ENCODE assay signal across 22 cellular contexts in the genomic region with DNA sequence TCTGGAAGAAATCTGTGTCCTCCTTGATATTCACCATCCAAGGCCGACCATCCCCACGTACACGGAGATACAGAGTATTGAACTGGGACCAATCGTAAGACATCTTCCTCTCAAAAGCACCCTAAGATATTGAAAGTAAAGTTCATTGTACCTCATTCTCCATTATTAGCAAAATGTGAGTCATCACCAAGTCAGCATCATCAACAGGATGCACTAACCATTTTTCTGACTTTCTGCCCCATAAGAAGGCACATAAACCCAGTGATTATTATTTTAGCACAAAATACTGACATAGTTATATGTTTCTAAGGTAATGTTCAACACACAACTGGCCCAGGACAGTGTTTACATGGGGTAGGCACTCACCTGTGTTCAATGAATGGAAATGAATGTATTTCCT. TPM values are rescaled to one million over a fixed set of nuclear protein-coding genes. Genes with fewer than 3 reads are reported as not detected.
DNase-seq lines count a peak whose midpoint lies in the region; ATAC-seq lines count a peak whose summit lies in the region.
"Had no signal": no experiment of that assay in that cellular context is flagged by ENCODE, and none has a peak within 500 bp of the region (broad histone marks: within the 10 kb centered on the region; RNA-seq: fewer than 3 reads in every experiment).

No MANE protein-coding gene starts in this region.

- DNase-seq in T-helper 1 cell: no peak
- no peak for DNase-seq in stimulated activated naive CD8-positive, alpha-beta T cell treated with anti-CD3 and anti-CD28 coated beads, Interleukin-15, Interleukin-2, amounts not matched to agents 100 U/mL and 50 U/mL, for 24 hours
- DNase-seq in activated naive CD4-positive, alpha-beta T cell treated with anti-CD3 and anti-CD28 coated beads, Interleukin-2, amount 50 U/mL, for 72 hours (ENCODE audit: low spot score in 2 of 2): no peak
- no peak for DNase-seq in stimulated activated naive CD8-positive, alpha-beta T cell treated with anti-CD3 and anti-CD28 coated beads, Interleukin-15, amount 100 ng/mL, for 72 hours
- DNase-seq: caudate nucleus; effector memory CD4-positive, alpha-beta T cell; GM23248; immature natural killer cell; left colon; NCI-H1092; NCI-H1694 treated with DMSO at 0.1 percent for 48 hours; NCI-H82; pancreas; small intestine; stimulated activated naive CD4-positive, alpha-beta T cell treated with Interleukin-2 at 50 U/mL for 16 hours; T1000 had no signal

- H3K27ac Mint-ChIP-seq in T-helper 1 cell treated with Interleukin-12 subunit alpha and Interleukin-12 subunit beta and Interleukin-4 antibody, amounts not matched to agents 30 μg/mL and 1 μg/mL, for 36 hours: peak overlapping the region; percentile 65
- H3K27ac Mint-ChIP-seq in stimulated activated naive CD8-positive, alpha-beta T cell treated with anti-CD3 and anti-CD28 coated beads, Interleukin-15, Interleukin-2, amounts not matched to agents 100 ng/mL and 50 ng/mL, for 24 hours: peak overlapping the region; percentile 49
- peak overlapping the region; percentile 15 to 68 for H3K27ac Mint-ChIP-seq in activated naive CD4-positive, alpha-beta T cell treated with anti-CD3 and anti-CD28 coated beads, Interleukin-2, amount 50 U/mL, for 72 hours
- H3K27ac Mint-ChIP-seq in stimulated activated naive CD8-positive, alpha-beta T cell treated with anti-CD3 and anti-CD28 coated beads, Interleukin-15, amount 100 ng/mL, for 72 hours: peak overlapping the region; percentile 0 to 90
- H3K27ac Mint-ChIP-seq: immature natural killer cell, nephron had no signal

- H3K27me3 Mint-ChIP-seq in T-helper 1 cell treated with Interleukin-12 subunit alpha and Interleukin-12 subunit beta and Interleukin-4 antibody, amounts not matched to agents 30 μg/mL and 1 μg/mL, for 36 hours (ENCODE audit: low read depth): no peaks in the 10 kb centered on the region
- no peaks in the 10 kb centered on the region for H3K27me3 Mint-ChIP-seq in stimulated activated naive CD8-positive, alpha-beta T cell treated with anti-CD3 and anti-CD28 coated beads, Interleukin-15, Interleukin-2, amounts not matched to agents 100 ng/mL and 50 ng/mL, for 24 hours
- H3K27me3 Mint-ChIP-seq in stimulated activated naive CD8-positive, alpha-beta T cell treated with anti-CD3 and anti-CD28 coated beads, Interleukin-15, amount 100 ng/mL, for 72 hours: no peaks in the 10 kb centered on the region

- no peak for ATAC-seq in stimulated activated naive CD8-positive, alpha-beta T cell treated with anti-CD3 and anti-CD28 coated beads, Interleukin-15, Interleukin-2, amounts not matched to agents 100 U/mL and 50 U/mL, for 24 hours
- peak in 1 of 2 donors; percentile 46 for ATAC-seq in activated naive CD4-positive, alpha-beta T cell treated with anti-CD3 and anti-CD28 coated beads, Interleukin-2, amount 50 U/mL, for 72 hours
- peak; percentile 69 for ATAC-seq in stimulated activated naive CD8-positive, alpha-beta T cell treated with anti-CD3 and anti-CD28 coated beads, Interleukin-15, amount 100 ng/mL, for 72 hours
- ATAC-seq in HG02884 (IDR thresholded peaks at IDR 0.05; ENCODE audit: unreplicated experiment) (no peak), HG02642 (IDR thresholded peaks at IDR 0.05; ENCODE audit: poor library complexity, unreplicated experiment) (no peak)
- ATAC-seq: left colon, pancreas had no signal

- H3K36me3 Mint-ChIP-seq in T-helper 1 cell treated with Interleukin-12 subunit alpha and Interleukin-12 subunit beta and Interleukin-4 antibody, amounts not matched to agents 30 μg/mL and 1 μg/mL, for 36 hours (ENCODE audit: low read depth): peaks cover 24% of the 10 kb centered on the region
- peaks cover 33% of the 10 kb centered on the region for H3K36me3 Mint-ChIP-seq in stimulated activated naive CD8-positive, alpha-beta T cell treated with anti-CD3 and anti-CD28 coated beads, Interleukin-15, Interleukin-2, amounts not matched to agents 100 ng/mL and 50 ng/mL, for 24 hours (ENCODE audit: low read depth)
- H3K36me3 Mint-ChIP-seq in activated naive CD4-positive, alpha-beta T cell treated with anti-CD3 and anti-CD28 coated beads, Interleukin-2, amount 50 U/mL, for 72 hours: peaks cover 7 to 8% of the 10 kb centered on the region in 2 donors

- peaks cover 16% of the 10 kb centered on the region for H3K4me1 Mint-ChIP-seq in T-helper 1 cell treated with Interleukin-12 subunit alpha and Interleukin-12 subunit beta and Interleukin-4 antibody, amounts not matched to agents 30 μg/mL and 1 μg/mL, for 36 hours (ENCODE audit: low read depth)
- peaks cover 20% of the 10 kb centered on the region for H3K4me1 Mint-ChIP-seq in stimulated activated naive CD8-positive, alpha-beta T cell treated with anti-CD3 and anti-CD28 coated beads, Interleukin-15, Interleukin-2, amounts not matched to agents 100 ng/mL and 50 ng/mL, for 24 hours (ENCODE audit: low read depth)
- peaks cover 23% of the 10 kb centered on the region for H3K4me1 Mint-ChIP-seq in stimulated activated naive CD8-positive, alpha-beta T cell treated with anti-CD3 and anti-CD28 coated beads, Interleukin-15, amount 100 ng/mL, for 72 hours
- H3K4me1 Mint-ChIP-seq: nephron had no signal

- no peaks in the 10 kb centered on the region for H3K9me3 Mint-ChIP-seq in T-helper 1 cell treated with Interleukin-12 subunit alpha and Interleukin-12 subunit beta and Interleukin-4 antibody, amounts not matched to agents 30 μg/mL and 1 μg/mL, for 36 hours
- no peaks in the 10 kb centered on the region for H3K9me3 Mint-ChIP-seq in stimulated activated naive CD8-positive, alpha-beta T cell treated with anti-CD3 and anti-CD28 coated beads, Interleukin-15, Interleukin-2, amounts not matched to agents 100 ng/mL and 50 ng/mL, for 24 hours
- H3K9me3 Mint-ChIP-seq in activated naive CD4-positive, alpha-beta T cell treated with anti-CD3 and anti-CD28 coated beads, Interleukin-2, amount 50 U/mL, for 72 hours: no peaks in the 10 kb centered on the region
- H3K9me3 Mint-ChIP-seq in stimulated activated naive CD8-positive, alpha-beta T cell treated with anti-CD3 and anti-CD28 coated beads, Interleukin-15, amount 100 ng/mL, for 72 hours: no peaks in the 10 kb centered on the region
- H3K9me3 Mint-ChIP-seq: immature natural killer cell, nephron had no signal

- H3K4me3 Mint-ChIP-seq in T-helper 1 cell treated with Interleukin-12 subunit alpha and Interleukin-12 subunit beta and Interleukin-4 antibody, amounts not matched to agents 30 μg/mL and 1 μg/mL, for 36 hours: no peak overlapping the region
- H3K4me3 Mint-ChIP-seq in stimulated activated naive CD8-positive, alpha-beta T cell treated with anti-CD3 and anti-CD28 coated beads, Interleukin-15, Interleukin-2, amounts not matched to agents 100 ng/mL and 50 ng/mL, for 24 hours: no peak overlapping the region
- H3K4me3 Mint-ChIP-seq in stimulated activated naive CD8-positive, alpha-beta T cell treated with anti-CD3 and anti-CD28 coated beads, Interleukin-15, amount 100 ng/mL, for 72 hours: peak overlapping the region in 1 of 2 donors; percentile 25
- H3K4me3 Mint-ChIP-seq: CD14-positive monocyte, immature natural killer cell, nephron had no signal

RNA-seq across cellular contexts. Expression of gene NDUFAF1, which starts 7.4 kb away (rescaled TPM):
- 10 to 100 TPM; 22.4 to 23.8 TPM for total RNA-seq in activated naive CD4-positive, alpha-beta T cell treated with anti-CD3 and anti-CD28 coated beads, Interleukin-2, amount 50 U/mL, for 72 hours

RNA-seq across cellular contexts. Expression of gene RTF1, which starts 22.0 kb away (rescaled TPM):
- 10 to 100 TPM; 26.3 to 29.4 TPM for total RNA-seq in activated naive CD4-positive, alpha-beta T cell treated with anti-CD3 and anti-CD28 coated beads, Interleukin-2, amount 50 U/mL, for 72 hours
